Comparison of ENCODE assay signal across 8 cellular contexts in the genomic region with DNA sequence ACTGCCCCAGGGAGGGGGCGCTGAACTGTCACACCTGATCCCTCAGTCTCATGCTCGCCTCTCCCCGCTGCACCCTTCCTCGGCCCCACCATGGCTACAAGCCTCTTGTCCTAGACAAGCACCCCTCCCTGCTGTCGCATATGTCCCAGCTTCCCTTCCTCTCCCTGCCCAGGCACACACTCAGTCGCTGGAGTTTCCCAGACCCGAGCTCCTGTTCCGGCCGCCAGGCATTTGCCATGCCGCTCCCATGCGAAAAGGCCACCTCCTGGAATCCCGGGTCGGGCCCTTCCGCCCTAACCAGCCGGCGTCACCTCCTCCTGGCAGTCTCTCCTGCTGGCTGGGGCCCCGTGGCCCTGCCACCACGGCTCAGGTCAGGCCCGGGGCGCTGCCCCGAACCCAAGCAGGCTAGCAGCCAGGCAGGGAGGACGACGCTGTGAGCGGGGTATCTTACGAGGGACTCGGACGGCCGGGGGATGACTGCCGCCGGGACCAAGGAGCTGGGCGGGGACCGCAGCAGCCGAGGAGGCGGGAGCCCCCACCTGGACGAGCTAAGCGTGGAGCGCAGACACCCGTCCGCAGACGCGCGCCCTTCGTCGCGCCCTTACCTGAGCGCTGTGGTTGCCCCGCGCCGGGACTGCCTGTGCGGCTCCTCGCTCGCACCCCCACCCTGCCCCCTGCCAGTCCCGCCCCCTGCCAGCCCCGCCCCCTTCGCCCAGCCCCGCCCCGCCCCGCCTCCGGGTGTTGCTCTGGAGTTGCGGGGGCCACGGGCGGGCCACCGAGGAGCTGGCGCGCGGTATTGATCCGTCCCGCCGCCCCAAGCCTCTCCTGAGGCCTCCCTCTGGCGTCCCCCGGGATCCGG. TPM values are rescaled to one million over a fixed set of nuclear protein-coding genes. Genes with fewer than 3 reads are reported as not detected.
DNase-seq lines count a peak whose midpoint lies in the region; ATAC-seq and TF ChIP-seq lines count a peak whose summit lies in the region.

ALS2CL (minus strand) TSS at position 642 of the 859 bp plus-strand sequence. CDS start 4,239 bp downstream, outside the sequence.

- H3K4me3 ChIP-seq in NT2/D1 (ENCODE audit: insufficient read length, low read depth) (peak within 1 kb of the TSS; percentile 71), fibroblast of villous mesenchyme (ENCODE audit: low read depth, low read length) (peak within 1 kb of the TSS; percentile 60), tibial nerve (peak within 1 kb of the TSS; percentile 36 to 77 (median 68))

- in situ Hi-C loops in G401 (cut with HindIII; ENCODE audit: low sequenced_read_pairs) = no loop called here

- peaks cover 19% of the 10 kb centered on the region for H3K27me3 Mint-ChIP-seq in activated T-helper 2 cell treated with anti-CD3 and anti-CD28 coated beads, Interferon-gamma antibody, Interleukin-2, Interleukin-4, amounts not matched to agents 10 μg/mL and 5 μg/mL and 100 μg/mL, durations not matched to agents 14 hours and 24 hours and 36 hours (ENCODE audit: low read depth)

- H3K36me3 ChIP-seq in NT2/D1 (ENCODE audit: insufficient read depth, insufficient read length, low read length) (no peaks in the 10 kb centered on the region), tibial nerve (peaks cover 0 to under 1% (median 0%) of the 10 kb centered on the region in 3 donors)

- H3K9me3 ChIP-seq in NT2/D1 (ENCODE audit: insufficient read depth, low read length) (peaks cover 7% of the 10 kb centered on the region; the same call in 1 of the 2 replicates), tibial nerve (no peaks in the 10 kb centered on the region)

- WGBS in tibial nerve, 2 donors = 2% methylated on average over 33 to 41 of the region's 72 CpGs

- TF ChIP-seq EP300 in tibial nerve (IDR thresholded peaks at IDR 0.05) = no peak

- TF ChIP-seq CTCF in fibroblast of villous mesenchyme (IDR thresholded peaks at IDR 0.05; ENCODE audit: insufficient read depth, low read depth, low read length) (no peak), omental fat pad (IDR thresholded peaks at IDR 0.05) (no peak), tibial nerve (IDR thresholded peaks at IDR 0.05) (no peak)

- H3K4me3 Mint-ChIP-seq in activated T-helper 2 cell treated with anti-CD3 and anti-CD28 coated beads, Interferon-gamma antibody, Interleukin-2, Interleukin-4, amounts not matched to agents 10 μg/mL and 5 μg/mL and 100 μg/mL, durations not matched to agents 14 hours and 24 hours and 36 hours (ENCODE audit: low read depth) = peak within 1 kb of the TSS; percentile 69

- peak within 1 kb of the TSS; percentile 84 for H3K9ac ChIP-seq in NT2/D1 (ENCODE audit: insufficient read length, low read depth)

- peak; percentile 63 for DNase-seq in G401 (ENCODE audit: low spot score)
- DNase-seq in NT2/D1 (ENCODE audit: low read depth, low spot score) = peak; percentile 32
- peak; percentile 47 for DNase-seq in activated T-helper 2 cell treated with anti-CD3 and anti-CD28 coated beads, Interferon-gamma antibody, Interleukin-2, Interleukin-4, amounts not matched to agents 10 μg/mL and 5 μg/mL and 100 μg/mL, durations not matched to agents 14 hours and 24 hours and 36 hours (ENCODE audit: low spot score)
- DNase-seq in fibroblast of villous mesenchyme (ENCODE audit: low read depth) = no peak
- DNase-seq in omental fat pad (ENCODE audit: low spot score) = peak; percentile 27
- DNase-seq in tibial nerve (ENCODE audit: low spot score in 2 of 2) = no peak
- no peak for DNase-seq in amniotic stem cell (lab: John Stamatoyannopoulos, UW)
- DNase-seq in OCI-M2 (lab: John Stamatoyannopoulos, UW; ENCODE audit: unreplicated experiment) = no peak

- H3K27me3 ChIP-seq in NT2/D1 (ENCODE audit: insufficient read depth, insufficient read length) (peaks cover 21% of the 10 kb centered on the region), tibial nerve (no peaks in the 10 kb centered on the region)

- intact Hi-C loops in activated T-helper 2 cell treated with anti-CD3 and anti-CD28 coated beads, Interferon-gamma antibody, Interleukin-2, Interleukin-4, amounts not matched to agents 10 μg/mL and 5 μg/mL and 100 μg/mL, durations not matched to agents 14 hours and 24 hours and 36 hours (cut with micrococcal nuclease) = no loop called here

- no peak within 1 kb of the TSS for H3K27ac Mint-ChIP-seq in activated T-helper 2 cell treated with anti-CD3 and anti-CD28 coated beads, Interferon-gamma antibody, Interleukin-2, Interleukin-4, amounts not matched to agents 10 μg/mL and 5 μg/mL and 100 μg/mL, durations not matched to agents 14 hours and 24 hours and 36 hours

- no peaks in the 10 kb centered on the region for H3K9me3 Mint-ChIP-seq in activated T-helper 2 cell treated with anti-CD3 and anti-CD28 coated beads, Interferon-gamma antibody, Interleukin-2, Interleukin-4, amounts not matched to agents 10 μg/mL and 5 μg/mL and 100 μg/mL, durations not matched to agents 14 hours and 24 hours and 36 hours

- no peak for TF ChIP-seq POLR2A in tibial nerve (IDR thresholded peaks at IDR 0.05)

- no peaks in the 10 kb centered on the region for H3K36me3 Mint-ChIP-seq in activated T-helper 2 cell treated with anti-CD3 and anti-CD28 coated beads, Interferon-gamma antibody, Interleukin-2, Interleukin-4, amounts not matched to agents 10 μg/mL and 5 μg/mL and 100 μg/mL, durations not matched to agents 14 hours and 24 hours and 36 hours (ENCODE audit: low read depth)

- H3K4me1 ChIP-seq in NT2/D1 (ENCODE audit: insufficient read depth, insufficient read length) (peaks cover 36% of the 10 kb centered on the region), tibial nerve (peaks cover 0 to 67% (median 24%) of the 10 kb centered on the region in 4 donors)

- peaks cover 24% of the 10 kb centered on the region for H3K4me1 Mint-ChIP-seq in activated T-helper 2 cell treated with anti-CD3 and anti-CD28 coated beads, Interferon-gamma antibody, Interleukin-2, Interleukin-4, amounts not matched to agents 10 μg/mL and 5 μg/mL and 100 μg/mL, durations not matched to agents 14 hours and 24 hours and 36 hours (ENCODE audit: low read depth)

- ATAC-seq in omental fat pad (ENCODE audit: low FRiP score) = peak; percentile 48

- H3K27ac ChIP-seq in tibial nerve = peak within 1 kb of the TSS; percentile 44 to 77 (median 70)

RNA-seq across cellular contexts. Expression of gene ALS2CL, which starts in this region (rescaled TPM):
- total RNA-seq in G401 (2014; rRNA removed; shearing (Covaris generic)) = 0.20 and 0.31 TPM in 2 replicates
- 0.44 and 0.71 TPM in 2 replicates for total RNA-seq in activated T-helper 2 cell treated with anti-CD3 and anti-CD28 coated beads, Interferon-gamma antibody, Interleukin-2, Interleukin-4, amounts not matched to agents 10 μg/mL and 5 μg/mL and 100 μg/mL, durations not matched to agents 14 hours and 24 hours and 36 hours
- total RNA-seq in fibroblast of villous mesenchyme (2.6 and 6.0 TPM in 2 replicates), omental fat pad (10 to 100 TPM in 1 of 4 donors, 1 to 10 TPM in 3; 3.7 to 30.6 (median 6.7) TPM), tibial nerve (10 to 100 TPM; 13.0 to 20.1 (median 16.4) TPM)

Comparison
In these comparisons a context has a peak if more than half of its experiments do, and no peak if none do; other contexts are left out.
1. Peak in DNase-seq in G401; RNA of the gene not detected or under 1 TPM.
2. Peak in DNase-seq in activated T-helper 2 cell treated with anti-CD3 and anti-CD28 coated beads, Interferon-gamma antibody, Interleukin-2, Interleukin-4, amounts not matched to agents 10 μg/mL and 5 μg/mL and 100 μg/mL, durations not matched to agents 14 hours and 24 hours and 36 hours; RNA of the gene not detected or under 1 TPM.
3. DNase-seq: peak in NT2/D1 (single experiment) and omental fat pad (single experiment); none in fibroblast of villous mesenchyme (single experiment), tibial nerve (0 of 2), amniotic stem cell (single experiment) and OCI-M2 (single experiment).
4. Peak in every context shown above with its lines, with median percentiles within 50 percentile points of each other: H3K4me3 ChIP-seq.